Comparison of ENCODE assay signal across 1 cellular context in the genomic region with DNA sequence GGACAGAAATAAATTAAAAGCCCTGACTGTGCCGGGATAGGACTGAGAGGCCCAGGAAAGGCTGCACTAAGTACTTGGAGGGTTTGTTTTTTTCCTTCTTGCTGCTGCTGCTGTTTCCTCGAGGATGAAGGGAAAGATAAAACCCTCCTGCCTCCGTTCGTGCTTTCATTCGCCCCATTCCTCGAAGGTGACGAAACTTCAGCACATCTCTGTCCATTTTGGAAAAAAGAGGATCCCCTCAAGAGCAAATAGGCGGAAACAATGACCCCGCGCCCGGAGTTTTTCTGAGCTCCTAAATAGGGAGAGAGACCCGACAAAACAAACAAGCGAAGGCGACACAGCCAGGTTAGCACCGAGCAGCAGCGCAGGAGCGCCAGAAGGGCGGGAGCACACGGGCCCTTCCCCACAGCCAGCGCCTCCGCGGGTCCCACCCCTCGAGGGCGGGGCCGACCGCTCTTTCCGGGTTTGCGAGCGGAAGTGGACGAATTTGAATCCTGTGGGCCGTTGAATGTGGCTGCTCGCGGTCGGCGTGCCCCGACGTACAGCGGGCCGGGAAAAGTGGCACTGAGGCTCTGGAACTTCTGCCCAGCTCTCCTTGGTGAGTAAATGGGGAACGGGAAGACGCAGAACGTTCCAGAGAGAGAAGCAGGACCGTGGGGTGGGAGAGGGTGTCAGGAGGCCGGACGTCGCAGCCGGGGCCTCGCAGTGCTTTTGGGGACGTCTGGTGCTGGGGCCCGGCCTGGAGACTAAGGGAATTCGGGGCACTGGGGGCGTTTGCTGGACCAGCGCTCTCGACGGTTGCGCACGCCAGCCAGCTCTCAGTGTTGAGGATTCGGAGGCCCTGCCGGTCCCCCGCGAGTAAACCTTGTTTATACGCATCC.
TF ChIP-seq lines count a peak whose summit lies in the region.

A gene with protein sequence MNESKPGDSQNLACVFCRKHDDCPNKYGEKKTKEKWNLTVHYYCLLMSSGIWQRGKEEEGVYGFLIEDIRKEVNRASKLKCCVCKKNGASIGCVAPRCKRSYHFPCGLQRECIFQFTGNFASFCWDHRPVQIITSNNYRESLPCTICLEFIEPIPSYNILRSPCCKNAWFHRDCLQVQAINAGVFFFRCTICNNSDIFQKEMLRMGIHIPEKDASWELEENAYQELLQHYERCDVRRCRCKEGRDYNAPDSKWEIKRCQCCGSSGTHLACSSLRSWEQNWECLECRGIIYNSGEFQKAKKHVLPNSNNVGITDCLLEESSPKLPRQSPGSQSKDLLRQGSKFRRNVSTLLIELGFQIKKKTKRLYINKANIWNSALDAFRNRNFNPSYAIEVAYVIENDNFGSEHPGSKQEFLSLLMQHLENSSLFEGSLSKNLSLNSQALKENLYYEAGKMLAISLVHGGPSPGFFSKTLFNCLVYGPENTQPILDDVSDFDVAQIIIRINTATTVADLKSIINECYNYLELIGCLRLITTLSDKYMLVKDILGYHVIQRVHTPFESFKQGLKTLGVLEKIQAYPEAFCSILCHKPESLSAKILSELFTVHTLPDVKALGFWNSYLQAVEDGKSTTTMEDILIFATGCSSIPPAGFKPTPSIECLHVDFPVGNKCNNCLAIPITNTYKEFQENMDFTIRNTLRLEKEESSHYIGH (plus strand): TSS at position 484 of the 881 bp plus-strand sequence. CDS start 21,922 bp downstream, outside the sequence.

TF ChIP-seq in WTC11, 78 proteins besides CTCF, POLR2A, EP300 and RAD21 (continued from another document):
- TF ChIP-seq, protein P1, sequence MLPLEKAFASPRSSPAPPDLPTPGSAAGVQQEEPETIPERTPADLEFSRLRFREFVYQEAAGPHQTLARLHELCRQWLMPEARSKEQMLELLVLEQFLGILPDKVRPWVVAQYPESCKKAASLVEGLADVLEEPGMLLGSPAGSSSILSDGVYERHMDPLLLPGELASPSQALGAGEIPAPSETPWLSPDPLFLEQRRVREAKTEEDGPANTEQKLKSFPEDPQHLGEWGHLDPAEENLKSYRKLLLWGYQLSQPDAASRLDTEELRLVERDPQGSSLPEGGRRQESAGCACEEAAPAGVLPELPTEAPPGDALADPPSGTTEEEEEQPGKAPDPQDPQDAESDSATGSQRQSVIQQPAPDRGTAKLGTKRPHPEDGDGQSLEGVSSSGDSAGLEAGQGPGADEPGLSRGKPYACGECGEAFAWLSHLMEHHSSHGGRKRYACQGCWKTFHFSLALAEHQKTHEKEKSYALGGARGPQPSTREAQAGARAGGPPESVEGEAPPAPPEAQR (CRISPR knock-in tag; IDR thresholded peaks at IDR 0.05): no peak
- TF ChIP-seq MYBL2 (CRISPR knock-in tag; IDR thresholded peaks at IDR 0.05): peak; percentile 100
- TF ChIP-seq ZNF219 (CRISPR knock-in tag; IDR thresholded peaks at IDR 0.05; ENCODE audit: borderline replicate concordance): no peak
- TF ChIP-seq, protein P2, sequence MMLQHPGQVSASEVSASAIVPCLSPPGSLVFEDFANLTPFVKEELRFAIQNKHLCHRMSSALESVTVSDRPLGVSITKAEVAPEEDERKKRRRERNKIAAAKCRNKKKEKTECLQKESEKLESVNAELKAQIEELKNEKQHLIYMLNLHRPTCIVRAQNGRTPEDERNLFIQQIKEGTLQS (CRISPR knock-in tag; conservative IDR thresholded peaks at IDR 0.05): no peak
- TF ChIP-seq, protein P3, sequence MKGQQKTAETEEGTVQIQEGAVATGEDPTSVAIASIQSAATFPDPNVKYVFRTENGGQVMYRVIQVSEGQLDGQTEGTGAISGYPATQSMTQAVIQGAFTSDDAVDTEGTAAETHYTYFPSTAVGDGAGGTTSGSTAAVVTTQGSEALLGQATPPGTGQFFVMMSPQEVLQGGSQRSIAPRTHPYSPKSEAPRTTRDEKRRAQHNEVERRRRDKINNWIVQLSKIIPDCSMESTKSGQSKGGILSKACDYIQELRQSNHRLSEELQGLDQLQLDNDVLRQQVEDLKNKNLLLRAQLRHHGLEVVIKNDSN (CRISPR knock-in tag; IDR thresholded peaks at IDR 0.05): peak; percentile 45; the same call in 1 of the 2 replicates
- TF ChIP-seq ZNF396 (CRISPR knock-in tag; IDR thresholded peaks at IDR 0.05; ENCODE audit: borderline replicate concordance): no peak
- TF ChIP-seq PRRX2 (CRISPR knock-in tag; IDR thresholded peaks at IDR 0.05): no peak
- peak; percentile 50; the same call in 1 of the 2 replicates for TF ChIP-seq JUN (CRISPR knock-in tag; IDR thresholded peaks at IDR 0.05)
- TF ChIP-seq ZNF423 (CRISPR knock-in tag; IDR thresholded peaks at IDR 0.05): no peak
- no peak for TF ChIP-seq ZNF317 (CRISPR knock-in tag; IDR thresholded peaks at IDR 0.05; ENCODE audit: borderline replicate concordance, low read depth)
- no peak for TF ChIP-seq EMX1 (CRISPR knock-in tag; IDR thresholded peaks at IDR 0.05)
- no peak for TF ChIP-seq HMGA2 (CRISPR knock-in tag; IDR thresholded peaks at IDR 0.05)
- peak; percentile 93 for TF ChIP-seq GABPB1 (CRISPR knock-in tag; IDR thresholded peaks at IDR 0.05)
- TF ChIP-seq, protein P4, sequence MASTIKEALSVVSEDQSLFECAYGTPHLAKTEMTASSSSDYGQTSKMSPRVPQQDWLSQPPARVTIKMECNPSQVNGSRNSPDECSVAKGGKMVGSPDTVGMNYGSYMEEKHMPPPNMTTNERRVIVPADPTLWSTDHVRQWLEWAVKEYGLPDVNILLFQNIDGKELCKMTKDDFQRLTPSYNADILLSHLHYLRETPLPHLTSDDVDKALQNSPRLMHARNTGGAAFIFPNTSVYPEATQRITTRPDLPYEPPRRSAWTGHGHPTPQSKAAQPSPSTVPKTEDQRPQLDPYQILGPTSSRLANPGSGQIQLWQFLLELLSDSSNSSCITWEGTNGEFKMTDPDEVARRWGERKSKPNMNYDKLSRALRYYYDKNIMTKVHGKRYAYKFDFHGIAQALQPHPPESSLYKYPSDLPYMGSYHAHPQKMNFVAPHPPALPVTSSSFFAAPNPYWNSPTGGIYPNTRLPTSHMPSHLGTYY (CRISPR knock-in tag; IDR thresholded peaks at IDR 0.05): no peak
- TF ChIP-seq, protein P5, sequence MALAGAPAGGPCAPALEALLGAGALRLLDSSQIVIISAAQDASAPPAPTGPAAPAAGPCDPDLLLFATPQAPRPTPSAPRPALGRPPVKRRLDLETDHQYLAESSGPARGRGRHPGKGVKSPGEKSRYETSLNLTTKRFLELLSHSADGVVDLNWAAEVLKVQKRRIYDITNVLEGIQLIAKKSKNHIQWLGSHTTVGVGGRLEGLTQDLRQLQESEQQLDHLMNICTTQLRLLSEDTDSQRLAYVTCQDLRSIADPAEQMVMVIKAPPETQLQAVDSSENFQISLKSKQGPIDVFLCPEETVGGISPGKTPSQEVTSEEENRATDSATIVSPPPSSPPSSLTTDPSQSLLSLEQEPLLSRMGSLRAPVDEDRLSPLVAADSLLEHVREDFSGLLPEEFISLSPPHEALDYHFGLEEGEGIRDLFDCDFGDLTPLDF (CRISPR knock-in tag; IDR thresholded peaks at IDR 0.05): peak; percentile 82; the same call in 1 of the 2 replicates
- no peak for TF ChIP-seq SOX15 (CRISPR knock-in tag; IDR thresholded peaks at IDR 0.05)
- TF ChIP-seq, protein P6, sequence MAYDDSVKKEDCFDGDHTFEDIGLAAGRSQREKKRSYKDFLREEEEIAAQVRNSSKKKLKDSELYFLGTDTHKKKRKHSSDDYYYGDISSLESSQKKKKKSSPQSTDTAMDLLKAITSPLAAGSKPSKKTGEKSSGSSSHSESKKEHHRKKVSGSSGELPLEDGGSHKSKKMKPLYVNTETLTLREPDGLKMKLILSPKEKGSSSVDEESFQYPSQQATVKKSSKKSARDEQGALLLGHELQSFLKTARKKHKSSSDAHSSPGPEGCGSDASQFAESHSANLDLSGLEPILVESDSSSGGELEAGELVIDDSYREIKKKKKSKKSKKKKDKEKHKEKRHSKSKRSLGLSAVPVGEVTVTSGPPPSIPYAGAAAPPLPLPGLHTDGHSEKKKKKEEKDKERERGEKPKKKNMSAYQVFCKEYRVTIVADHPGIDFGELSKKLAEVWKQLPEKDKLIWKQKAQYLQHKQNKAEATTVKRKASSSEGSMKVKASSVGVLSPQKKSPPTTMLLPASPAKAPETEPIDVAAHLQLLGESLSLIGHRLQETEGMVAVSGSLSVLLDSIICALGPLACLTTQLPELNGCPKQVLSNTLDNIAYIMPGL (CRISPR knock-in tag; IDR thresholded peaks at IDR 0.05): 0 out of 2 replicates have a peak, but pooled peaks have one; percentile 49
- TF ChIP-seq ZNF232 (CRISPR knock-in tag; IDR thresholded peaks at IDR 0.05): 0 out of 2 replicates have a peak, but pooled peaks have one; percentile 74
- no peak for TF ChIP-seq IRF2 (CRISPR knock-in tag; IDR thresholded peaks at IDR 0.05; ENCODE audit: borderline replicate concordance, low read depth)
- no peak for TF ChIP-seq TP53 (CRISPR knock-in tag; IDR thresholded peaks at IDR 0.05)
- TF ChIP-seq, protein P7, sequence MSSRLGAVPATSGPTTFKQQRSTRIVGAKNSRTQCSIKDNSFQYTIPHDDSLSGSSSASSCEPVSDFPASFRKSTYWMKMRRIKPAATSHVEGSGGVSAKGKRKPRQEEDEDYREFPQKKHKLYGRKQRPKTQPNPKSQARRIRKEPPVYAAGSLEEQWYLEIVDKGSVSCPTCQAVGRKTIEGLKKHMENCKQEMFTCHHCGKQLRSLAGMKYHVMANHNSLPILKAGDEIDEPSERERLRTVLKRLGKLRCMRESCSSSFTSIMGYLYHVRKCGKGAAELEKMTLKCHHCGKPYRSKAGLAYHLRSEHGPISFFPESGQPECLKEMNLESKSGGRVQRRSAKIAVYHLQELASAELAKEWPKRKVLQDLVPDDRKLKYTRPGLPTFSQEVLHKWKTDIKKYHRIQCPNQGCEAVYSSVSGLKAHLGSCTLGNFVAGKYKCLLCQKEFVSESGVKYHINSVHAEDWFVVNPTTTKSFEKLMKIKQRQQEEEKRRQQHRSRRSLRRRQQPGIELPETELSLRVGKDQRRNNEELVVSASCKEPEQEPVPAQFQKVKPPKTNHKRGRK (CRISPR knock-in tag; IDR thresholded peaks at IDR 0.05; ENCODE audit: borderline replicate concordance): no peak
- TF ChIP-seq ELF4 (CRISPR knock-in tag; IDR thresholded peaks at IDR 0.05; ENCODE audit: low read depth): peak; percentile 70; the same call in 1 of the 2 replicates
- TF ChIP-seq, protein P8, sequence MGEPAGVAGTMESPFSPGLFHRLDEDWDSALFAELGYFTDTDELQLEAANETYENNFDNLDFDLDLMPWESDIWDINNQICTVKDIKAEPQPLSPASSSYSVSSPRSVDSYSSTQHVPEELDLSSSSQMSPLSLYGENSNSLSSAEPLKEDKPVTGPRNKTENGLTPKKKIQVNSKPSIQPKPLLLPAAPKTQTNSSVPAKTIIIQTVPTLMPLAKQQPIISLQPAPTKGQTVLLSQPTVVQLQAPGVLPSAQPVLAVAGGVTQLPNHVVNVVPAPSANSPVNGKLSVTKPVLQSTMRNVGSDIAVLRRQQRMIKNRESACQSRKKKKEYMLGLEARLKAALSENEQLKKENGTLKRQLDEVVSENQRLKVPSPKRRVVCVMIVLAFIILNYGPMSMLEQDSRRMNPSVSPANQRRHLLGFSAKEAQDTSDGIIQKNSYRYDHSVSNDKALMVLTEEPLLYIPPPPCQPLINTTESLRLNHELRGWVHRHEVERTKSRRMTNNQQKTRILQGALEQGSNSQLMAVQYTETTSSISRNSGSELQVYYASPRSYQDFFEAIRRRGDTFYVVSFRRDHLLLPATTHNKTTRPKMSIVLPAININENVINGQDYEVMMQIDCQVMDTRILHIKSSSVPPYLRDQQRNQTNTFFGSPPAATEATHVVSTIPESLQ (CRISPR knock-in tag; IDR thresholded peaks at IDR 0.05): no peak
- TF ChIP-seq FOXJ3 (CRISPR knock-in tag; IDR thresholded peaks at IDR 0.05; ENCODE audit: borderline replicate concordance): no peak
- TF ChIP-seq, protein P9, sequence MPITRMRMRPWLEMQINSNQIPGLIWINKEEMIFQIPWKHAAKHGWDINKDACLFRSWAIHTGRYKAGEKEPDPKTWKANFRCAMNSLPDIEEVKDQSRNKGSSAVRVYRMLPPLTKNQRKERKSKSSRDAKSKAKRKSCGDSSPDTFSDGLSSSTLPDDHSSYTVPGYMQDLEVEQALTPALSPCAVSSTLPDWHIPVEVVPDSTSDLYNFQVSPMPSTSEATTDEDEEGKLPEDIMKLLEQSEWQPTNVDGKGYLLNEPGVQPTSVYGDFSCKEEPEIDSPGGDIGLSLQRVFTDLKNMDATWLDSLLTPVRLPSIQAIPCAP (CRISPR knock-in tag; IDR thresholded peaks at IDR 0.05): no peak
- TF ChIP-seq ESRRA (CRISPR knock-in tag; IDR thresholded peaks at IDR 0.05; ENCODE audit: borderline replicate concordance): no peak
- no peak for TF ChIP-seq TCF7 (CRISPR knock-in tag; IDR thresholded peaks at IDR 0.05; ENCODE audit: low read depth)
- no peak for TF ChIP-seq ATF1 (CRISPR knock-in tag; IDR thresholded peaks at IDR 0.05)
- peak; percentile 92; the same call in 1 of the 2 replicates for TF ChIP-seq FOXP1 (CRISPR knock-in tag; IDR thresholded peaks at IDR 0.05; ENCODE audit: borderline replicate concordance)
- TF ChIP-seq GTF2I (CRISPR knock-in tag; conservative IDR thresholded peaks at IDR 0.05): no peak
- peak; percentile 87 for TF ChIP-seq SP1 (CRISPR knock-in tag; conservative IDR thresholded peaks at IDR 0.05)
- TF ChIP-seq, protein P10, sequence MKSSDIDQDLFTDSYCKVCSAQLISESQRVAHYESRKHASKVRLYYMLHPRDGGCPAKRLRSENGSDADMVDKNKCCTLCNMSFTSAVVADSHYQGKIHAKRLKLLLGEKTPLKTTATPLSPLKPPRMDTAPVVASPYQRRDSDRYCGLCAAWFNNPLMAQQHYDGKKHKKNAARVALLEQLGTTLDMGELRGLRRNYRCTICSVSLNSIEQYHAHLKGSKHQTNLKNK (CRISPR knock-in tag; IDR thresholded peaks at IDR 0.05): no peak
- TF ChIP-seq, protein P11, sequence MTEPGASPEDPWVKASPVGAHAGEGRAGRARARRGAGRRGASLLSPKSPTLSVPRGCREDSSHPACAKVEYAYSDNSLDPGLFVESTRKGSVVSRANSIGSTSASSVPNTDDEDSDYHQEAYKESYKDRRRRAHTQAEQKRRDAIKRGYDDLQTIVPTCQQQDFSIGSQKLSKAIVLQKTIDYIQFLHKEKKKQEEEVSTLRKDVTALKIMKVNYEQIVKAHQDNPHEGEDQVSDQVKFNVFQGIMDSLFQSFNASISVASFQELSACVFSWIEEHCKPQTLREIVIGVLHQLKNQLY (CRISPR knock-in tag; IDR thresholded peaks at IDR 0.05): no peak
- TF ChIP-seq CREM (CRISPR knock-in tag; IDR thresholded peaks at IDR 0.05): peak; percentile 82; the same call in 1 of the 2 replicates
- TF ChIP-seq, protein P12, sequence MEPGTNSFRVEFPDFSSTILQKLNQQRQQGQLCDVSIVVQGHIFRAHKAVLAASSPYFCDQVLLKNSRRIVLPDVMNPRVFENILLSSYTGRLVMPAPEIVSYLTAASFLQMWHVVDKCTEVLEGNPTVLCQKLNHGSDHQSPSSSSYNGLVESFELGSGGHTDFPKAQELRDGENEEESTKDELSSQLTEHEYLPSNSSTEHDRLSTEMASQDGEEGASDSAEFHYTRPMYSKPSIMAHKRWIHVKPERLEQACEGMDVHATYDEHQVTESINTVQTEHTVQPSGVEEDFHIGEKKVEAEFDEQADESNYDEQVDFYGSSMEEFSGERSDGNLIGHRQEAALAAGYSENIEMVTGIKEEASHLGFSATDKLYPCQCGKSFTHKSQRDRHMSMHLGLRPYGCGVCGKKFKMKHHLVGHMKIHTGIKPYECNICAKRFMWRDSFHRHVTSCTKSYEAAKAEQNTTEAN (CRISPR knock-in tag; IDR thresholded peaks at IDR 0.05): peak; percentile 74; the same call in 1 of the 2 replicates
- TF ChIP-seq, protein P13, sequence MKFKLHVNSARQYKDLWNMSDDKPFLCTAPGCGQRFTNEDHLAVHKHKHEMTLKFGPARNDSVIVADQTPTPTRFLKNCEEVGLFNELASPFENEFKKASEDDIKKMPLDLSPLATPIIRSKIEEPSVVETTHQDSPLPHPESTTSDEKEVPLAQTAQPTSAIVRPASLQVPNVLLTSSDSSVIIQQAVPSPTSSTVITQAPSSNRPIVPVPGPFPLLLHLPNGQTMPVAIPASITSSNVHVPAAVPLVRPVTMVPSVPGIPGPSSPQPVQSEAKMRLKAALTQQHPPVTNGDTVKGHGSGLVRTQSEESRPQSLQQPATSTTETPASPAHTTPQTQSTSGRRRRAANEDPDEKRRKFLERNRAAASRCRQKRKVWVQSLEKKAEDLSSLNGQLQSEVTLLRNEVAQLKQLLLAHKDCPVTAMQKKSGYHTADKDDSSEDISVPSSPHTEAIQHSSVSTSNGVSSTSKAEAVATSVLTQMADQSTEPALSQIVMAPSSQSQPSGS (CRISPR knock-in tag; IDR thresholded peaks at IDR 0.05; ENCODE audit: borderline replicate concordance, low read depth): no peak
